Comparison of ENCODE assay signal across 14 cellular contexts in genomic region chr17:2061441-2061797, GRCh38. TPM values are rescaled to one million over a fixed set of nuclear protein-coding genes. Genes with fewer than 3 reads are reported as not detected.
DNase-seq lines count a peak whose midpoint lies in the region; ATAC-seq and TF ChIP-seq lines count a peak whose summit lies in the region.
"Had no signal": no experiment of that assay in that cellular context is flagged by ENCODE, and none has a peak within 500 bp of the region (broad histone marks: within the 10 kb centered on the region; RNA-seq: fewer than 3 reads in every experiment).

No MANE protein-coding gene starts in this region.

- H3K36me3 ChIP-seq in mucosa of stomach (ENCODE audit: control insufficient read depth, insufficient read depth, low read length) (peaks cover 9% of the 10 kb centered on the region), thoracic aorta (peaks cover 12% of the 10 kb centered on the region)

- H3K4me3 ChIP-seq in dorsolateral prefrontal cortex (no peak overlapping the region), mucosa of stomach (ENCODE audit: low read length) (no peak overlapping the region), thoracic aorta (no peak overlapping the region)

- no peak overlapping the region for H3K4me3 Mint-ChIP-seq in activated T-helper 1 cell treated with anti-CD3 and anti-CD28 coated beads, Interleukin-12 subunit alpha, Interleukin-12 subunit beta, Interleukin-2, Interleukin-4 antibody, amounts not matched to agents 30 ng/mL and 10 ng/mL and 1 ng/mL, durations not matched to agents 14 hours and 24 hours and 36 hours
- H3K4me3 Mint-ChIP-seq: activated naive CD4-positive, alpha-beta T cell treated with anti-CD3 and anti-CD28 coated beads, Interleukin-2, amount 50 U/mL, for 24 hours; CD4-positive, alpha-beta T cell had no signal

- ATAC-seq in thoracic aorta (ENCODE audit: insufficient number of reproducible peaks, low FRiP score, low read depth): no peak
- ATAC-seq in GM19023 (IDR thresholded peaks at IDR 0.05; ENCODE audit: unreplicated experiment): no peak
- no peak for ATAC-seq in GM18505 (IDR thresholded peaks at IDR 0.05; ENCODE audit: unreplicated experiment)

- no peak for DNase-seq in activated T-helper 1 cell treated with anti-CD3 and anti-CD28 coated beads, Interleukin-12 subunit alpha, Interleukin-12 subunit beta, Interleukin-2, Interleukin-4 antibody, amounts not matched to agents 30 ng/mL and 10 ng/mL and 1 ng/mL, durations not matched to agents 14 hours and 24 hours and 36 hours (ENCODE audit: low spot score)
- DNase-seq in dorsolateral prefrontal cortex: no peak
- no peak for DNase-seq in thoracic aorta (ENCODE audit: low spot score)
- no peak for DNase-seq in T-helper 1 cell
- DNase-seq: CD4-positive, alpha-beta T cell; GOT3; NCI-H1105 treated with DMSO at 0.1 percent for 48 hours; NCI-H226 had no signal

- peaks cover 0 to 40% (median 0%) of the 10 kb centered on the region in 45 donors for H3K27me3 ChIP-seq in dorsolateral prefrontal cortex
- H3K27me3 ChIP-seq in mucosa of stomach (ENCODE audit: control insufficient read depth, insufficient read depth, low read length): peaks cover 26% of the 10 kb centered on the region
- H3K27me3 ChIP-seq in thoracic aorta (replicated peaks; ENCODE audit: insufficient read depth): no peaks in the 10 kb centered on the region

- no peaks in the 10 kb centered on the region for H3K9me3 ChIP-seq in mucosa of stomach (ENCODE audit: control insufficient read depth, low read length)
- no peaks in the 10 kb centered on the region for H3K9me3 ChIP-seq in thoracic aorta

- H3K27ac Mint-ChIP-seq in activated T-helper 1 cell treated with anti-CD3 and anti-CD28 coated beads, Interleukin-12 subunit alpha, Interleukin-12 subunit beta, Interleukin-2, Interleukin-4 antibody, amounts not matched to agents 30 ng/mL and 10 ng/mL and 1 ng/mL, durations not matched to agents 14 hours and 24 hours and 36 hours: peak overlapping the region; percentile 12
- H3K27ac Mint-ChIP-seq: CD4-positive, alpha-beta T cell had no signal

- H3K9ac ChIP-seq in mucosa of stomach (ENCODE audit: low read length): peak overlapping the region; percentile 26

- TF ChIP-seq CTCF in dorsolateral prefrontal cortex (IDR thresholded peaks at IDR 0.05 in 54 of 56, conservative IDR thresholded peaks at IDR 0.05 in 2 of 56; ENCODE audit: low read depth in 1 of 56, partially characterized antibody in 56 of 56) (no peak), thoracic aorta (IDR thresholded peaks at IDR 0.05) (no peak)

- H3K27ac ChIP-seq in dorsolateral prefrontal cortex: peak overlapping the region in 40 of 59 donors; percentile 7 to 86 (median 61)
- peak overlapping the region; percentile 0 to 48 for H3K27ac ChIP-seq in thoracic aorta

- intact Hi-C loops in activated T-helper 1 cell treated with anti-CD3 and anti-CD28 coated beads, Interleukin-12 subunit alpha, Interleukin-12 subunit beta, Interleukin-2, Interleukin-4 antibody, amounts not matched to agents 30 ng/mL and 10 ng/mL and 1 ng/mL, durations not matched to agents 14 hours and 24 hours and 36 hours (cut with micrococcal nuclease): no loop called here
- intact Hi-C loops in dorsolateral prefrontal cortex (cut with DNase I): no loop called here

- H3K27me3 Mint-ChIP-seq in activated T-helper 1 cell treated with anti-CD3 and anti-CD28 coated beads, Interleukin-12 subunit alpha, Interleukin-12 subunit beta, Interleukin-2, Interleukin-4 antibody, amounts not matched to agents 30 ng/mL and 10 ng/mL and 1 ng/mL, durations not matched to agents 14 hours and 24 hours and 36 hours (ENCODE audit: insufficient read depth): no peaks in the 10 kb centered on the region

- no peak for TF ChIP-seq POLR2A in GM18505 (IDR thresholded peaks at IDR 0.05; ENCODE audit: borderline replicate concordance, extremely low read depth, insufficient read depth, insufficient read length)

- no peaks in the 10 kb centered on the region for H3K9me3 Mint-ChIP-seq in activated T-helper 1 cell treated with anti-CD3 and anti-CD28 coated beads, Interleukin-12 subunit alpha, Interleukin-12 subunit beta, Interleukin-2, Interleukin-4 antibody, amounts not matched to agents 30 ng/mL and 10 ng/mL and 1 ng/mL, durations not matched to agents 14 hours and 24 hours and 36 hours
- H3K9me3 Mint-ChIP-seq: activated naive CD4-positive, alpha-beta T cell treated with anti-CD3 and anti-CD28 coated beads, Interleukin-2, amount 50 U/mL, for 24 hours; CD4-positive, alpha-beta T cell; IgD-negative memory B cell had no signal

- peaks cover 58% of the 10 kb centered on the region for H3K4me1 Mint-ChIP-seq in activated T-helper 1 cell treated with anti-CD3 and anti-CD28 coated beads, Interleukin-12 subunit alpha, Interleukin-12 subunit beta, Interleukin-2, Interleukin-4 antibody, amounts not matched to agents 30 ng/mL and 10 ng/mL and 1 ng/mL, durations not matched to agents 14 hours and 24 hours and 36 hours (ENCODE audit: low read depth)

- peaks cover 46% of the 10 kb centered on the region for H3K4me1 ChIP-seq in mucosa of stomach (ENCODE audit: control insufficient read depth, insufficient read depth, low read length)
- peaks cover 0 to 50% of the 10 kb centered on the region in 2 donors for H3K4me1 ChIP-seq in thoracic aorta (ENCODE audit: control insufficient read depth in 1 of 2, low read depth in 2 of 2)

- peaks cover 45% of the 10 kb centered on the region for H3K36me3 Mint-ChIP-seq in activated T-helper 1 cell treated with anti-CD3 and anti-CD28 coated beads, Interleukin-12 subunit alpha, Interleukin-12 subunit beta, Interleukin-2, Interleukin-4 antibody, amounts not matched to agents 30 ng/mL and 10 ng/mL and 1 ng/mL, durations not matched to agents 14 hours and 24 hours and 36 hours (ENCODE audit: low read depth)

RNA-seq across cellular contexts. Expression of gene HIC1, which starts 6.5 kb away (rescaled TPM):
- total RNA-seq in activated T-helper 1 cell treated with anti-CD3 and anti-CD28 coated beads, Interleukin-12 subunit alpha, Interleukin-12 subunit beta, Interleukin-2, Interleukin-4 antibody, amounts not matched to agents 30 ng/mL and 10 ng/mL and 1 ng/mL, durations not matched to agents 14 hours and 24 hours and 36 hours: 45.6 and 47.0 TPM in 2 replicates
- total RNA-seq in dorsolateral prefrontal cortex (10 to 100 TPM in 18 of 120 experiments, 1 to 10 TPM in 102; 1.6 to 17.4 (median 6.5) TPM), thoracic aorta (10 to 100 TPM; 38.3 to 53.9 TPM)

RNA-seq across cellular contexts. Expression of gene OVCA2, which starts 19.6 kb away (rescaled TPM):
- 43.9 and 44.0 TPM in 2 replicates for total RNA-seq in activated T-helper 1 cell treated with anti-CD3 and anti-CD28 coated beads, Interleukin-12 subunit alpha, Interleukin-12 subunit beta, Interleukin-2, Interleukin-4 antibody, amounts not matched to agents 30 ng/mL and 10 ng/mL and 1 ng/mL, durations not matched to agents 14 hours and 24 hours and 36 hours
- total RNA-seq in dorsolateral prefrontal cortex: 10 to 100 TPM in 108 of 120 experiments, 1 to 10 TPM in 12; 6.6 to 29.4 (median 16.4) TPM
- 10 to 100 TPM; 44.1 to 46.6 TPM for total RNA-seq in thoracic aorta

RNA-seq across cellular contexts. Expression of gene DPH1, which starts 31.5 kb away (rescaled TPM):
- total RNA-seq in activated T-helper 1 cell treated with anti-CD3 and anti-CD28 coated beads, Interleukin-12 subunit alpha, Interleukin-12 subunit beta, Interleukin-2, Interleukin-4 antibody, amounts not matched to agents 30 ng/mL and 10 ng/mL and 1 ng/mL, durations not matched to agents 14 hours and 24 hours and 36 hours: 49.4 and 61.3 TPM in 2 replicates
- total RNA-seq in dorsolateral prefrontal cortex: 100 to 1,000 TPM in 30 of 120 experiments, 10 to 100 TPM in 90; 57.6 to 158 (median 87.2) TPM
- total RNA-seq in thoracic aorta: 10 to 100 TPM; 46.0 to 61.1 TPM

RNA-seq across cellular contexts. Expression of gene RTN4RL1, which starts 36.3 kb away (rescaled TPM):
- total RNA-seq in activated T-helper 1 cell treated with anti-CD3 and anti-CD28 coated beads, Interleukin-12 subunit alpha, Interleukin-12 subunit beta, Interleukin-2, Interleukin-4 antibody, amounts not matched to agents 30 ng/mL and 10 ng/mL and 1 ng/mL, durations not matched to agents 14 hours and 24 hours and 36 hours: 1.0 TPM in 2 replicates
- 10 to 100 TPM in 119 of 120 experiments, 1 to 10 TPM in 1; 4.8 to 43.6 (median 22.0) TPM for total RNA-seq in dorsolateral prefrontal cortex
- 1 to 10 TPM; 5.4 to 8.0 TPM for total RNA-seq in thoracic aorta
- total RNA-seq: OCI-LY7 had no signal
